In the genomic region with DNA sequence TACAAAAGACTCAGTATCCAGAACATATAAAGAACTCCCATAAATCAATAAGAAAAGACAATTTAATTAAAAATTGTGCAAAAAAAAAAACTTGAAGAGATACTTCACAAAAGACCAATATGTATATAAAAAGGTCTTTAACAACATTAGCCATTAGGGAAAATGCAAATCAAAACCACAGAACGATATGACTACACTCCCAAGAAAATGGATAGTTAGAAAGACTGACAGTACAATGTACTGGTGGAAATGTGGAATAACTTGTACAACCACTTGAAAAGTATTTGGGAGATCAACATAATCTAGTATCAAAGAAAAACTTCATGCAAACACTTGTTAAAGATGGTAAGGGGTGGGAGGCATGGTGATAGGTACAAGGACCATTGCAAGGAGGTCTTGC, we compare ENCODE assay signal across 29 cellular contexts. TPM values are rescaled to one million over a fixed set of nuclear protein-coding genes. Genes with fewer than 3 reads are reported as not detected.
"Had no signal": no experiment of that assay in that cellular context is flagged by ENCODE, and none has a peak within 500 bp of the region (broad histone marks: within the 10 kb centered on the region; RNA-seq: fewer than 3 reads in every experiment).

No MANE protein-coding gene starts in this region.

- H3K4me1 ChIP-seq: ascending aorta, Peyer's patch, SJSA1 had no signal

- H3K27me3 ChIP-seq: ascending aorta, Peyer's patch, SJSA1 had no signal

- DNase-seq: activated CD4-positive, alpha-beta memory T cell treated with anti-CD3 and anti-CD28 coated beads, Interleukin-2, amount 10 ng/mL, durations not matched to agents 7 days and 5 days; activated CD4-positive, alpha-beta T cell treated with anti-CD3 and anti-CD28 coated beads for 4 hours; activated CD8-positive, alpha-beta memory T cell treated with anti-CD3 and anti-CD28 coated beads for 24 hours; activated CD8-positive, alpha-beta memory T cell treated with anti-CD3 and anti-CD28 coated beads, Interleukin-2, amount 10 ng/mL, durations not matched to agents 7 days and 5 days; activated CD8-positive, alpha-beta memory T cell treated with anti-CD3 and anti-CD28 coated beads, Interleukin-2, amount 50 U/mL, for 48 hours; activated effector memory CD4-positive, alpha-beta T cell treated with anti-CD3 and anti-CD28 coated beads, Interleukin-2, amount 50 U/mL, for 16 hours; activated naive CD4-positive, alpha-beta T cell; activated naive CD4-positive, alpha-beta T cell treated with anti-CD3 and anti-CD28 coated beads, Interleukin-2, amount 50 U/mL, for 16 hours; activated naive CD8-positive, alpha-beta T cell treated with anti-CD3 and anti-CD28 coated beads, Interleukin-2, amount 10 ng/mL, durations not matched to agents 7 days and 5 days; activated T-cell treated with anti-CD3 and anti-CD28 coated beads, Interleukin-2, amount 50 U/mL, for 48 hours; amygdala; MM.1S; MV-4-11; NCI-H1092; NCI-H1436 treated with DMSO at 0.1 percent for 48 hours; NCI-H187; NCI-H2081; NCI-H446 treated with DMSO at 0.1 percent for 48 hours; NCI-H524; Peyer's patch; RPMI8226; SHP77 treated with DMSO at 0.1 percent for 48 hours; SK-N-SH had no signal

- H3K4me2 ChIP-seq: KMS-11, SK-N-SH had no signal

- H3K9me3 ChIP-seq: ascending aorta, Peyer's patch, SJSA1, SK-N-SH had no signal

- H3K36me3 ChIP-seq: ascending aorta, Peyer's patch, SJSA1 had no signal

- H3K27ac ChIP-seq: ascending aorta, KMS-11, Peyer's patch, SJSA1 had no signal

- H3K9me2 ChIP-seq: SK-N-SH had no signal

- ATAC-seq: activated CD4-positive, CD25-positive, alpha-beta regulatory T cell treated with anti-CD3 and anti-CD28 coated beads, Interleukin-2, amount 50 U/mL, for 24 hours; activated CD8-positive, alpha-beta memory T cell treated with anti-CD3 and anti-CD28 coated beads, Interleukin-2, amount 10 ng/mL, durations not matched to agents 7 days and 5 days had no signal

- H3K4me3 ChIP-seq: ascending aorta, Peyer's patch, SJSA1 had no signal

- H3K9ac ChIP-seq: KMS-11, SK-N-SH had no signal

RNA-seq across cellular contexts. Expression of a gene that starts 3.9 kb away (rescaled TPM):
- total RNA-seq: activated CD4-positive, alpha-beta memory T cell treated with anti-CD3 and anti-CD28 coated beads, Interleukin-2, amount 10 ng/mL, durations not matched to agents 7 days and 5 days; activated CD8-positive, alpha-beta memory T cell treated with anti-CD3 and anti-CD28 coated beads, Interleukin-2, amount 10 ng/mL, durations not matched to agents 7 days and 5 days; activated naive CD8-positive, alpha-beta T cell treated with anti-CD3 and anti-CD28 coated beads, Interleukin-2, amount 10 ng/mL, durations not matched to agents 7 days and 5 days; ascending aorta; cardiac septum; LHCN-M2; SJSA1 had no signal
- polyA plus RNA-seq: SK-N-SH had no signal

RNA-seq across cellular contexts. Expression of a gene that starts 40.8 kb away (rescaled TPM):
- total RNA-seq: activated CD4-positive, alpha-beta memory T cell treated with anti-CD3 and anti-CD28 coated beads, Interleukin-2, amount 10 ng/mL, durations not matched to agents 7 days and 5 days; activated CD8-positive, alpha-beta memory T cell treated with anti-CD3 and anti-CD28 coated beads, Interleukin-2, amount 10 ng/mL, durations not matched to agents 7 days and 5 days; activated naive CD8-positive, alpha-beta T cell treated with anti-CD3 and anti-CD28 coated beads, Interleukin-2, amount 10 ng/mL, durations not matched to agents 7 days and 5 days; ascending aorta; cardiac septum; SJSA1 had no signal
